Comparison of ENCODE assay signal across 23 cellular contexts in genomic region chr14:98816195-98816594, GRCh38.
A peak's percentile ranks its signal among the peaks of the same experiment; 100 is the strongest.
DNase-seq lines count a peak whose midpoint lies in the region; ATAC-seq and TF ChIP-seq lines count a peak whose summit lies in the region.
"Had no signal": no experiment of that assay in that cellular context is flagged by ENCODE, and none has a peak within 500 bp of the region (broad histone marks: within the 10 kb centered on the region; RNA-seq: fewer than 3 reads in every experiment).

No MANE protein-coding gene starts in this region.

- H3K79me2 ChIP-seq in H9 (ENCODE audit: insufficient read depth, low read length): no peaks in the 10 kb centered on the region

- peak overlapping the region; percentile 77 for H2BK20ac ChIP-seq in H9 (ENCODE audit: low read depth, low read length, poor library complexity, severe bottlenecking)

- H3K27me3 ChIP-seq in H9 (ENCODE audit: insufficient read depth, low read length) (no peaks in the 10 kb centered on the region), tibial nerve (no peaks in the 10 kb centered on the region)
- H3K27me3 ChIP-seq: BE2C, BLaER1 had no signal

- H3K56ac ChIP-seq in H9 (ENCODE audit: insufficient read length, low read depth, low read length): no peak overlapping the region

- H3K79me1 ChIP-seq in H9 (ENCODE audit: insufficient read depth, low read depth, low read length, poor library complexity, severe bottlenecking): no peaks in the 10 kb centered on the region

- no peak overlapping the region for H4K5ac ChIP-seq in H9 (ENCODE audit: insufficient read length, low read depth, low read length)

- no peaks in the 10 kb centered on the region for H4K20me1 ChIP-seq in H9 (ENCODE audit: control insufficient read depth, insufficient read depth, insufficient read length)
- H4K20me1 ChIP-seq: BLaER1 had no signal

- no peak overlapping the region for H3T11ph ChIP-seq in H9 (ENCODE audit: low read length)

- no peaks in the 10 kb centered on the region for H3K9me3 Mint-ChIP-seq in H9
- H3K9me3 Mint-ChIP-seq: CD4-positive, alpha-beta memory T cell had no signal

- H3K9ac ChIP-seq in H9 (ENCODE audit: extremely low read depth, insufficient read length, low read length): no peak overlapping the region
- H3K9ac ChIP-seq: BLaER1 had no signal

- no peak for TF ChIP-seq CTCF in H9 (conservative IDR thresholded peaks at IDR 0.05)
- no peak for TF ChIP-seq CTCF in HEK293 (tag by site-specific recombination; IDR thresholded peaks at IDR 0.05)
- no peak for TF ChIP-seq CTCF in tibial nerve (IDR thresholded peaks at IDR 0.05)

- H3K23ac ChIP-seq in H9 (ENCODE audit: insufficient read length, low read depth, low read length): no peak overlapping the region

- no peak overlapping the region for H2BK12ac ChIP-seq in H9 (ENCODE audit: insufficient read length, low read depth, low read length)

- H3K9me3 ChIP-seq in H9 (ENCODE audit: control insufficient read depth, low read depth, low read length): no peaks in the 10 kb centered on the region
- H3K9me3 ChIP-seq in HEK293 (ENCODE audit: control insufficient read depth, insufficient read depth, low read depth, low read length): no peaks in the 10 kb centered on the region
- H3K9me3 ChIP-seq in tibial nerve: peaks cover 0 to 14% (median 0%) of the 10 kb centered on the region in 4 donors
- H3K9me3 ChIP-seq: BE2C, BLaER1 had no signal

- POLR2A ChIA-PET in HEK293 (lab: Yijun Ruan, JAX): no interaction called here

- H3K4me3 ChIP-seq in HEK293 (ENCODE audit: low read depth, low read length): no peak overlapping the region
- no peak overlapping the region for H3K4me3 ChIP-seq in tibial nerve
- H3K4me3 ChIP-seq: BLaER1, GM12878 had no signal

- H3K27me3 Mint-ChIP-seq in H9 (ENCODE audit: low read depth): no peaks in the 10 kb centered on the region; the same call in 1 of the 2 replicates

- no peak overlapping the region for H3K4me3 Mint-ChIP-seq in H9
- H3K4me3 Mint-ChIP-seq: CD14-positive monocyte; CD4-positive, alpha-beta memory T cell; CD4-positive, CD25-positive, alpha-beta regulatory T cell; CD8-positive, alpha-beta memory T cell had no signal

- H4K8ac ChIP-seq in H9 (replicated peaks; ENCODE audit: insufficient read length, low read depth, low read length): no peak overlapping the region

- no peaks in the 10 kb centered on the region for H3K23me2 ChIP-seq in H9 (ENCODE audit: insufficient read length, low read depth, low read length, poor library complexity, severe bottlenecking)

- peaks cover 37% of the 10 kb centered on the region in 2 experiments for H3K4me1 Mint-ChIP-seq in H9
- H3K4me1 Mint-ChIP-seq: CD14-positive monocyte had no signal

- H3K4ac ChIP-seq in H9 (ENCODE audit: low read depth, low read length): no peak overlapping the region

- no peaks in the 10 kb centered on the region; a peak in 1 of 7 replicates for H3K36me3 Mint-ChIP-seq in H9 (ENCODE audit: insufficient read depth in 1 of 3, low read depth in 3 of 3)
- H3K36me3 Mint-ChIP-seq: CD14-positive monocyte; CD4-positive, CD25-positive, alpha-beta regulatory T cell had no signal

- CTCF ChIA-PET in HEK293 (lab: Yijun Ruan, JAX): no interaction called here

- H3K4me2 ChIP-seq in H9 (ENCODE audit: insufficient read depth, insufficient read length, low read length): no peak overlapping the region
- H3K4me2 ChIP-seq: BLaER1 had no signal

- DNase-seq in H9 (no peak), islet precursor cell (peak; percentile 35), tibial nerve (ENCODE audit: low spot score in 2 of 2) (no peak)
- DNase-seq: 8988T; ACHN; BE2C; C1 segment of cervical spinal cord; CD4-positive, alpha-beta memory T cell; CD4-positive, CD25-positive, alpha-beta regulatory T cell; CD8-positive, alpha-beta memory T cell; COR-L47; DMS 273 treated with DMSO at 0.1 percent for 48 hours; DMS153; DMS53; DMS79; DND-41; EL; GDM1 had no signal

- no peak for ATAC-seq in HG03039 (IDR thresholded peaks at IDR 0.05; ENCODE audit: unreplicated experiment)
- ATAC-seq: GM12878 had no signal

- TF ChIP-seq POLR2A in tibial nerve (IDR thresholded peaks at IDR 0.05): no peak

- H2AFZ ChIP-seq in H9 (ENCODE audit: low read length): no peak overlapping the region

- H2BK5ac ChIP-seq in H9 (ENCODE audit: insufficient read length, low read length): no peak overlapping the region

- H3K36me3 ChIP-seq in HEK293 (ENCODE audit: control insufficient read depth in 2 of 2, insufficient read depth in 1 of 2, low read length in 2 of 2) (no peaks in the 10 kb centered on the region), tibial nerve (no peaks in the 10 kb centered on the region)
- H3K36me3 ChIP-seq: BE2C, BLaER1 had no signal

- H2AK5ac ChIP-seq in H9 (ENCODE audit: insufficient read length, low read length): no peak overlapping the region

- no peak overlapping the region for H3K27ac ChIP-seq in H9 (ENCODE audit: insufficient read length, low read depth, low read length)
- no peak overlapping the region for H3K27ac ChIP-seq in HEK293 (ENCODE audit: extremely low read depth, low read depth, low read length)
- H3K27ac ChIP-seq in tibial nerve: no peak overlapping the region
- H3K27ac ChIP-seq: BLaER1 had no signal

- no peak overlapping the region for H2BK120ac ChIP-seq in H9 (ENCODE audit: low read depth, low read length, poor library complexity, severe bottlenecking)

- peaks cover 16% of the 10 kb centered on the region for H3K4me1 ChIP-seq in H9 (ENCODE audit: insufficient read depth, low read length)
- no peaks in the 10 kb centered on the region for H3K4me1 ChIP-seq in HEK293 (ENCODE audit: control insufficient read depth, insufficient read depth, low read length)
- no peaks in the 10 kb centered on the region for H3K4me1 ChIP-seq in tibial nerve
- H3K4me1 ChIP-seq: BE2C had no signal

- no CpG with 5 or more reads among the region's 8 CpGs for WGBS in H9 (ENCODE audit: extremely low coverage, insufficient read length, low lambda C conversion rate)
- 91 to 93% methylated on average over 8 of the region's 8 CpGs for WGBS in tibial nerve, 2 donors

- TF ChIP-seq EP300 in tibial nerve (IDR thresholded peaks at IDR 0.05): no peak

- H3K18ac ChIP-seq in H9 (ENCODE audit: insufficient read length, low read depth, low read length): no peak overlapping the region

- H3K27ac Mint-ChIP-seq in H9: no peak overlapping the region

- no peak overlapping the region for H3K14ac ChIP-seq in H9 (ENCODE audit: insufficient read depth, low read length)

- H2BK15ac ChIP-seq in H9 (ENCODE audit: low read depth, low read length): no peak overlapping the region

- H4K91ac ChIP-seq in H9 (ENCODE audit: insufficient read length, low read depth, low read length): no peak overlapping the region

TF ChIP-seq in HEK293, 187 proteins besides CTCF, POLR2A, EP300 and RAD21:
- no peak for TF ChIP-seq ZNF266 (tag by site-specific recombination; IDR thresholded peaks at IDR 0.05; ENCODE audit: low read depth)
- TF ChIP-seq SCRT1 (tag by site-specific recombination; IDR thresholded peaks at IDR 0.05; ENCODE audit: borderline replicate concordance): peak; percentile 25; the same call in 1 of the 2 replicates
- peak; percentile 78 for TF ChIP-seq SCRT2 (tag by site-specific recombination; IDR thresholded peaks at IDR 0.05)
